In the genomic region with DNA sequence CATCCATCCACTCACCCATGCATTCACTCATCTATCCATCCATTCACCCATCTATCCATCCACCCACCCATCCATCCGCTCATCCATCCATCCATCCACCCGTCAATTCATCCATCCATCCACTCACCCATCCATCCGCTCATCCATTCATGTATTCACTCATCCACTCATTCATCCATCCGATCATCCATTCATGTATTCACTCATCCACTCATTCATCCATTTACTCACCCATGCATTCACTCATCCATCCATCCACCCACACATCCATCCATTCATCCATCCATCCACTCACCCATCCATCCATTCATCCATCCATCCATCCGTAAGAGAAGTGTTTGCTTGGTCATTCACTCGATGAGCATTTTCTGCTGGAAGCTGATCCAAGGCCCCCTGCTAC, we compare ENCODE assay signal across 35 cellular contexts. TPM values are rescaled to one million over a fixed set of nuclear protein-coding genes. Genes with fewer than 3 reads are reported as not detected.
"Had no signal": no experiment of that assay in that cellular context is flagged by ENCODE, and none has a peak within 500 bp of the region (broad histone marks: within the 10 kb centered on the region; RNA-seq: fewer than 3 reads in every experiment).

No MANE protein-coding gene starts in this region.

- H3K27me3 Mint-ChIP-seq: activated B cell treated with CpG ODN at 0.5 μM for 24 hours; activated CD4-positive, alpha-beta memory T cell treated with anti-CD3 and anti-CD28 coated beads for 36 hours; activated CD4-positive, alpha-beta T cell treated with anti-CD3 and anti-CD28 coated beads for 36 hours; activated CD4-positive, alpha-beta T cell treated with anti-CD3 and anti-CD28 coated beads, Interleukin-2, amount 10 ng/mL, durations not matched to agents 7 days and 5 days; activated CD8-positive, alpha-beta T cell treated with anti-CD3 and anti-CD28 coated beads for 36 hours; activated naive CD8-positive, alpha-beta T cell treated with anti-CD3 and anti-CD28 coated beads for 36 hours; activated T-helper 17 cell treated with anti-CD3 and anti-CD28 coated beads, Interleukin-2, amount 50 U/mL, for 72 hours; T-helper 17 cell had no signal

- H3K27me3 ChIP-seq: adrenal gland, body of pancreas, brain microvascular endothelial cell, breast epithelium had no signal

- H3K27ac Mint-ChIP-seq: activated B cell treated with CpG ODN at 0.5 μM for 24 hours; activated CD4-positive, alpha-beta memory T cell treated with anti-CD3 and anti-CD28 coated beads for 36 hours; activated CD4-positive, alpha-beta T cell treated with anti-CD3 and anti-CD28 coated beads for 36 hours; activated CD4-positive, alpha-beta T cell treated with anti-CD3 and anti-CD28 coated beads, Interleukin-2, amount 10 ng/mL, durations not matched to agents 7 days and 5 days; activated CD8-positive, alpha-beta T cell treated with anti-CD3 and anti-CD28 coated beads for 36 hours; activated naive CD4-positive, alpha-beta T cell treated with anti-CD3 and anti-CD28 coated beads for 36 hours; activated naive CD4-positive, alpha-beta T cell treated with anti-CD3 and anti-CD28 coated beads, Interleukin-2, amount 50 U/mL, for 72 hours; activated naive CD8-positive, alpha-beta T cell treated with anti-CD3 and anti-CD28 coated beads for 36 hours; activated T-cell treated with anti-CD3 and anti-CD28 coated beads, Interleukin-2, amount 50 U/mL, for 72 hours; activated T-helper 1 cell treated with anti-CD3 and anti-CD28 coated beads, Interleukin-12 subunit alpha, Interleukin-12 subunit beta, Interleukin-2, Interleukin-4 antibody, amounts not matched to agents 30 ng/mL and 10 ng/mL and 1 ng/mL, durations not matched to agents 14 hours and 24 hours and 36 hours; activated T-helper 17 cell treated with anti-CD3 and anti-CD28 coated beads, Interleukin-2, amount 50 U/mL, for 72 hours; T-helper 17 cell had no signal

- DNase-seq: activated B cell treated with CpG ODN at 0.5 μM for 24 hours; activated CD4-positive, alpha-beta memory T cell treated with anti-CD3 and anti-CD28 coated beads for 36 hours; activated CD4-positive, alpha-beta T cell treated with anti-CD3 and anti-CD28 coated beads for 1 hour; activated CD4-positive, alpha-beta T cell treated with anti-CD3 and anti-CD28 coated beads for 36 hours; activated CD4-positive, alpha-beta T cell treated with anti-CD3 and anti-CD28 coated beads for 48 hours; activated CD4-positive, alpha-beta T cell treated with anti-CD3 and anti-CD28 coated beads, Interleukin-2, amount 10 ng/mL, durations not matched to agents 7 days and 5 days; activated CD4-positive, alpha-beta T cell treated with anti-CD3 and anti-CD28 coated beads, Interleukin-2, amount 50 U/mL, for 4 hours; activated CD8-positive, alpha-beta memory T cell treated with anti-CD3 and anti-CD28 coated beads, Interleukin-2, amount 50 U/mL, for 4 hours; activated CD8-positive, alpha-beta T cell treated with anti-CD3 and anti-CD28 coated beads for 36 hours; activated effector memory CD4-positive, alpha-beta T cell treated with anti-CD3 and anti-CD28 coated beads, Interleukin-2, amount 50 U/mL, for 16 hours; activated gamma-delta T cell treated with Interleukin-2 at 50 U/mL for 16 hours; activated naive CD4-positive, alpha-beta T cell; activated naive CD4-positive, alpha-beta T cell treated with anti-CD3 and anti-CD28 coated beads for 36 hours; activated naive CD4-positive, alpha-beta T cell treated with anti-CD3 and anti-CD28 coated beads, Interleukin-2, amount 50 U/mL, for 16 hours; activated naive CD8-positive, alpha-beta T cell treated with anti-CD3 and anti-CD28 coated beads for 36 hours; activated T-cell treated with anti-CD3 and anti-CD28 coated beads for 4 hours; activated T-cell treated with anti-CD3 and anti-CD28 coated beads, Interleukin-2, amount 50 U/mL, for 1 hour; activated T-cell treated with anti-CD3 and anti-CD28 coated beads, Interleukin-2, amount 50 U/mL, for 4 hours; activated T-cell treated with anti-CD3 and anti-CD28 coated beads, Interleukin-2, amount 50 U/mL, for 72 hours; adrenal gland; amniotic stem cell; aorta; body of pancreas; brain microvascular endothelial cell; central memory CD4-positive, alpha-beta T cell; T-helper 17 cell had no signal

- H3K4me3 ChIP-seq: adrenal gland, body of pancreas, breast epithelium had no signal

- H3K36me3 Mint-ChIP-seq: activated CD4-positive, alpha-beta memory T cell treated with anti-CD3 and anti-CD28 coated beads for 36 hours; activated naive CD4-positive, alpha-beta T cell treated with anti-CD3 and anti-CD28 coated beads, Interleukin-2, amount 50 U/mL, for 72 hours; activated naive CD8-positive, alpha-beta T cell treated with anti-CD3 and anti-CD28 coated beads for 36 hours had no signal

- H3K4me1 ChIP-seq: adrenal gland, breast epithelium had no signal

- H3K9me3 ChIP-seq: adrenal gland, body of pancreas, breast epithelium had no signal

- H3K36me3 ChIP-seq: adrenal gland, brain microvascular endothelial cell, breast epithelium had no signal

- ATAC-seq: activated CD4-positive, alpha-beta T cell treated with anti-CD3 and anti-CD28 coated beads for 36 hours; activated CD4-positive, CD25-positive, alpha-beta regulatory T cell treated with anti-CD3 and anti-CD28 coated beads, Interleukin-2, amount 50 U/mL, for 24 hours; activated CD8-positive, alpha-beta T cell treated with anti-CD3 and anti-CD28 coated beads for 36 hours; activated naive CD4-positive, alpha-beta T cell treated with anti-CD3 and anti-CD28 coated beads, Interleukin-2, amount 50 U/mL, for 72 hours; activated T-cell treated with anti-CD3 and anti-CD28 coated beads, Interleukin-2, amount 50 U/mL, for 4 hours; activated T-helper 17 cell treated with anti-CD3 and anti-CD28 coated beads, Interleukin-2, amount 50 U/mL, for 72 hours; body of pancreas; T-helper 17 cell had no signal

- H3K9me3 Mint-ChIP-seq: activated B cell treated with CpG ODN at 0.5 μM for 24 hours; activated CD4-positive, alpha-beta memory T cell treated with anti-CD3 and anti-CD28 coated beads for 36 hours; activated CD4-positive, alpha-beta T cell treated with anti-CD3 and anti-CD28 coated beads, Interleukin-2, amount 10 ng/mL, durations not matched to agents 7 days and 5 days; activated CD8-positive, alpha-beta T cell treated with anti-CD3 and anti-CD28 coated beads for 36 hours; activated naive CD4-positive, alpha-beta T cell treated with anti-CD3 and anti-CD28 coated beads for 36 hours; activated naive CD8-positive, alpha-beta T cell treated with anti-CD3 and anti-CD28 coated beads for 36 hours; activated T-cell treated with anti-CD3 and anti-CD28 coated beads, Interleukin-2, amount 50 U/mL, for 4 hours; activated T-cell treated with anti-CD3 and anti-CD28 coated beads, Interleukin-2, amount 50 U/mL, for 72 hours; activated T-helper 1 cell treated with anti-CD3 and anti-CD28 coated beads, Interleukin-12 subunit alpha, Interleukin-12 subunit beta, Interleukin-2, Interleukin-4 antibody, amounts not matched to agents 30 ng/mL and 10 ng/mL and 1 ng/mL, durations not matched to agents 14 hours and 24 hours and 36 hours; activated T-helper 17 cell treated with anti-CD3 and anti-CD28 coated beads, Interleukin-2, amount 50 U/mL, for 72 hours had no signal

- H3K4me3 Mint-ChIP-seq: activated B cell treated with CpG ODN at 0.5 μM for 24 hours; activated CD4-positive, alpha-beta memory T cell treated with anti-CD3 and anti-CD28 coated beads for 36 hours; activated CD4-positive, alpha-beta T cell treated with anti-CD3 and anti-CD28 coated beads for 36 hours; activated CD4-positive, alpha-beta T cell treated with anti-CD3 and anti-CD28 coated beads, Interleukin-2, amount 10 ng/mL, durations not matched to agents 7 days and 5 days; activated CD8-positive, alpha-beta T cell treated with anti-CD3 and anti-CD28 coated beads for 36 hours; activated naive CD4-positive, alpha-beta T cell treated with anti-CD3 and anti-CD28 coated beads for 36 hours; activated naive CD8-positive, alpha-beta T cell treated with anti-CD3 and anti-CD28 coated beads for 36 hours; activated T-cell treated with anti-CD3 and anti-CD28 coated beads, Interleukin-2, amount 50 U/mL, for 4 hours; activated T-cell treated with anti-CD3 and anti-CD28 coated beads, Interleukin-2, amount 50 U/mL, for 72 hours; activated T-helper 1 cell treated with anti-CD3 and anti-CD28 coated beads, Interleukin-12 subunit alpha, Interleukin-12 subunit beta, Interleukin-2, Interleukin-4 antibody, amounts not matched to agents 30 ng/mL and 10 ng/mL and 1 ng/mL, durations not matched to agents 14 hours and 24 hours and 36 hours; activated T-helper 17 cell treated with anti-CD3 and anti-CD28 coated beads, Interleukin-2, amount 50 U/mL, for 72 hours; T-helper 17 cell had no signal

- H3K27ac ChIP-seq: adrenal gland, body of pancreas, brain microvascular endothelial cell, breast epithelium, VCaP had no signal

RNA-seq across cellular contexts. Expression of gene TMEM184A, which starts 22.5 kb away (rescaled TPM):
- total RNA-seq: activated B cell treated with CpG ODN at 0.5 μM for 24 hours; activated CD4-positive, alpha-beta memory T cell treated with anti-CD3 and anti-CD28 coated beads for 36 hours; activated CD4-positive, alpha-beta T cell treated with anti-CD3 and anti-CD28 coated beads, Interleukin-2, amount 10 ng/mL, durations not matched to agents 7 days and 5 days; activated CD8-positive, alpha-beta memory T cell treated with anti-CD3 and anti-CD28 coated beads for 36 hours; activated CD8-positive, alpha-beta T cell treated with anti-CD3 and anti-CD28 coated beads for 36 hours; activated T-helper 17 cell treated with anti-CD3 and anti-CD28 coated beads, Interleukin-2, amount 50 U/mL, for 72 hours; T-helper 1 cell treated with Interleukin-12 subunit alpha and Interleukin-12 subunit beta and Interleukin-4 antibody, amounts not matched to agents 30 ng/mL and 1 ng/mL, for 36 hours; T-helper 17 cell; T-helper 2 cell treated with Interferon-gamma antibody and Interleukin-4, amounts not matched to agents 100 ng/mL and 5 ng/mL, for 36 hours had no signal
